Comparison of ENCODE assay signal across 17 cellular contexts in genomic region chr22:43829448-43829821, GRCh38. TPM values are rescaled to one million over a fixed set of nuclear protein-coding genes. Genes with fewer than 3 reads are reported as not detected.
A peak's percentile ranks its signal among the peaks of the same experiment; 100 is the strongest.
DNase-seq lines count a peak whose midpoint lies in the region; FAIRE-seq and TF ChIP-seq lines count a peak whose summit lies in the region.
"Had no signal": no experiment of that assay in that cellular context is flagged by ENCODE, and none has a peak within 500 bp of the region (broad histone marks: within the 10 kb centered on the region; RNA-seq: fewer than 3 reads in every experiment).

No MANE protein-coding gene starts in this region.

- no peak for TF ChIP-seq CTCF in left ventricle myocardium inferior (IDR thresholded peaks at IDR 0.05; ENCODE audit: borderline replicate concordance)

- TF ChIP-seq POLR2A in GM12892 (IDR thresholded peaks at IDR 0.05; ENCODE audit: low read depth, low read length) = no peak

- peaks cover 14% of the 10 kb centered on the region for H3K27me3 ChIP-seq in left ventricle myocardium inferior (ENCODE audit: low read depth)
- H3K27me3 ChIP-seq in subcutaneous abdominal adipose tissue (ENCODE audit: control insufficient read depth in 5 of 5, insufficient read depth in 4 of 5, low read length in 5 of 5) = peaks cover 0 to 16% (median 10%) of the 10 kb centered on the region in 5 donors
- H3K27me3 ChIP-seq in effector memory CD4-positive, alpha-beta T cell (replicated peaks; ENCODE audit: control insufficient read depth, insufficient read depth, low read length, poor library complexity, severe bottlenecking) = no peaks in the 10 kb centered on the region
- H3K27me3 ChIP-seq: cardiac muscle cell, Peyer's patch had no signal

- no peaks in the 10 kb centered on the region for H3K9me3 ChIP-seq in left ventricle myocardium inferior (replicated peaks)
- peaks cover 0 to 2% (median 0%) of the 10 kb centered on the region in 5 donors for H3K9me3 ChIP-seq in subcutaneous abdominal adipose tissue (ENCODE audit: control insufficient read depth in 5 of 5, low read length in 5 of 5)
- H3K9me3 ChIP-seq in effector memory CD4-positive, alpha-beta T cell (ENCODE audit: control insufficient read depth, low read length) = no peaks in the 10 kb centered on the region
- H3K9me3 ChIP-seq: Peyer's patch had no signal

- H3K27ac ChIP-seq in left ventricle myocardium inferior (replicated peaks) = peak overlapping the region; percentile 90
- H3K27ac ChIP-seq in subcutaneous abdominal adipose tissue (ENCODE audit: low read depth, low read length) = peak overlapping the region; percentile 77
- H3K27ac ChIP-seq in effector memory CD4-positive, alpha-beta T cell (ENCODE audit: insufficient read depth, low read length, poor library complexity, severe bottlenecking) = no peak overlapping the region
- H3K27ac ChIP-seq: cardiac muscle cell, Peyer's patch had no signal

- H3K4me3 ChIP-seq in left ventricle myocardium inferior (peak overlapping the region; percentile 35), subcutaneous abdominal adipose tissue (ENCODE audit: low read depth in 1 of 5, low read length in 5 of 5) (no peak overlapping the region)
- H3K4me3 ChIP-seq in effector memory CD4-positive, alpha-beta T cell (ENCODE audit: insufficient read depth, low read depth, low read length, poor library complexity, severe bottlenecking) = no peak overlapping the region
- H3K4me3 ChIP-seq: cardiac muscle cell, Peyer's patch had no signal

- H3K9ac ChIP-seq in subcutaneous abdominal adipose tissue (ENCODE audit: low read length in 5 of 5) = peak overlapping the region in 1 of 5 donors; percentile 38

- H3K4me1 ChIP-seq in left ventricle myocardium inferior = peaks cover 38% of the 10 kb centered on the region
- peaks cover 13 to 34% (median 25%) of the 10 kb centered on the region in 5 donors for H3K4me1 ChIP-seq in subcutaneous abdominal adipose tissue (ENCODE audit: control insufficient read depth in 5 of 5, insufficient read depth in 5 of 5, low read length in 5 of 5)
- H3K4me1 ChIP-seq in effector memory CD4-positive, alpha-beta T cell (ENCODE audit: control insufficient read depth, insufficient read depth, low read length, poor library complexity, severe bottlenecking) = no peaks in the 10 kb centered on the region
- H3K4me1 ChIP-seq: Peyer's patch had no signal

- FAIRE-seq in GM12892 (lab: Jason Lieb, UNC) = no peak

- H3K36me3 ChIP-seq in left ventricle myocardium inferior (no peaks in the 10 kb centered on the region), subcutaneous abdominal adipose tissue (ENCODE audit: control insufficient read depth in 5 of 5, insufficient read depth in 5 of 5, low read length in 5 of 5) (no peaks in the 10 kb centered on the region)
- H3K36me3 ChIP-seq in effector memory CD4-positive, alpha-beta T cell (ENCODE audit: control insufficient read depth, insufficient read depth, low read length) = no peaks in the 10 kb centered on the region
- H3K36me3 ChIP-seq: cardiac muscle cell, Peyer's patch had no signal

- DNase-seq in GM04503 (ENCODE audit: low read depth) (peak; percentile 47), amniotic epithelial cell (ENCODE audit: low read depth) (peak; percentile 58), left ventricle myocardium inferior (peak; percentile 37), inferior parietal cortex (ENCODE audit: extremely low spot score) (no peak), GM12892 (ENCODE audit: insufficient read length) (no peak)
- no peak for DNase-seq in effector memory CD4-positive, alpha-beta T cell
- DNase-seq: activated CD4-positive, alpha-beta memory T cell treated with anti-CD3 and anti-CD28 coated beads for 36 hours; activated gamma-delta T cell; CD8-positive, alpha-beta T cell; GDM1; stimulated activated CD4-positive, alpha-beta T cell treated with anti-CD3 and anti-CD28 coated beads, Interleukin-4, amount 100 ng/mL, for 24 hours; stimulated activated naive CD4-positive, alpha-beta T cell had no signal

- intact Hi-C loops in left ventricle myocardium inferior (cut with micrococcal nuclease) = no loop called here

RNA-seq across cellular contexts. Expression of gene EFCAB6, which starts 17.3 kb away (rescaled TPM):
- total RNA-seq in left ventricle myocardium inferior = 1.8 TPM
- polyA plus RNA-seq in GM12892 (2012; ENCODE audit: missing spikeins) = 0.25 TPM

RNA-seq across cellular contexts. Expression of gene SULT4A1, which starts 32.9 kb away (rescaled TPM):
- total RNA-seq in left ventricle myocardium inferior = 0.08 TPM
- polyA plus RNA-seq in GM12892 (2012; ENCODE audit: missing spikeins) = not detected
- total RNA-seq: activated CD4-positive, alpha-beta memory T cell treated with anti-CD3 and anti-CD28 coated beads for 36 hours; CD8-positive, alpha-beta T cell; esophagus mucosa; NCI-H460 had no signal

Comparison
In these comparisons a context has a peak if more than half of its experiments do, and no peak if none do; other contexts are left out.
1. DNase-seq: peak in GM04503 (single experiment), amniotic epithelial cell (single experiment) and left ventricle myocardium inferior (single experiment); none in inferior parietal cortex (single experiment), effector memory CD4-positive, alpha-beta T cell (0 of 3) and GM12892 (single experiment).